ENCODE assay signal across 1 cellular context in the genomic region with DNA sequence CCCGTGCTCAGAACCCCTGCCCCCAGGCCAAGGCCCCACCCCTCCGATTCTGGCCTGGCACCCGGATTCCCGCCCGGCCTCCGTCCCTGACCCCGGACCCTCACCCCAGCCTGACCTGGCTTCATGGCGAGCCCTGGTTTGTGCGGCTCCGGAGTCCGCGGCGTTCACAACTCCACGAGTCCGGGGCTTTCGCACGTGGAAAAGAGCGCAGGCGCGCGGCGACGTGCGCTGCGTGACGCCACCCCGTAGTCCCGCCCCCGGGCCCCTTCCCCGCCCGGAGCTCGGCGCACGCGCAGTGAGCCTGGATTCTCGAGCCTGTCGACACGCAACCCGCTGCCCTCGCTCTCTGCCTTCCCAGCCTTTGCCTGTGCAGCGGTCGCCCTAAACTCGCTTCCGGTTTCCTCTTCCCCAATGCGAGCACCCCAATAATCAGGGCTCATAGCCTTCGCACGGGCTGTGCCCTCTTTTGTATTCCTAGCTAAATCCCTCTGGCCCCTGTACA.
TF ChIP-seq lines count a peak whose summit lies in the region.

A gene (minus strand): TSS at position 204 of the 502 bp plus-strand sequence. CDS start 79 bp downstream, at position 125.

TF ChIP-seq in GM12878, 131 proteins besides CTCF, POLR2A, EP300 and RAD21 (continued from another document and continues in another):
- TF ChIP-seq, protein P1, sequence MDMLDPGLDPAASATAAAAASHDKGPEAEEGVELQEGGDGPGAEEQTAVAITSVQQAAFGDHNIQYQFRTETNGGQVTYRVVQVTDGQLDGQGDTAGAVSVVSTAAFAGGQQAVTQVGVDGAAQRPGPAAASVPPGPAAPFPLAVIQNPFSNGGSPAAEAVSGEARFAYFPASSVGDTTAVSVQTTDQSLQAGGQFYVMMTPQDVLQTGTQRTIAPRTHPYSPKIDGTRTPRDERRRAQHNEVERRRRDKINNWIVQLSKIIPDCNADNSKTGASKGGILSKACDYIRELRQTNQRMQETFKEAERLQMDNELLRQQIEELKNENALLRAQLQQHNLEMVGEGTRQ (IDR thresholded peaks at IDR 0.05; ENCODE audit: borderline replicate concordance, low read depth, low read length): no peak
- TF ChIP-seq, protein P2, sequence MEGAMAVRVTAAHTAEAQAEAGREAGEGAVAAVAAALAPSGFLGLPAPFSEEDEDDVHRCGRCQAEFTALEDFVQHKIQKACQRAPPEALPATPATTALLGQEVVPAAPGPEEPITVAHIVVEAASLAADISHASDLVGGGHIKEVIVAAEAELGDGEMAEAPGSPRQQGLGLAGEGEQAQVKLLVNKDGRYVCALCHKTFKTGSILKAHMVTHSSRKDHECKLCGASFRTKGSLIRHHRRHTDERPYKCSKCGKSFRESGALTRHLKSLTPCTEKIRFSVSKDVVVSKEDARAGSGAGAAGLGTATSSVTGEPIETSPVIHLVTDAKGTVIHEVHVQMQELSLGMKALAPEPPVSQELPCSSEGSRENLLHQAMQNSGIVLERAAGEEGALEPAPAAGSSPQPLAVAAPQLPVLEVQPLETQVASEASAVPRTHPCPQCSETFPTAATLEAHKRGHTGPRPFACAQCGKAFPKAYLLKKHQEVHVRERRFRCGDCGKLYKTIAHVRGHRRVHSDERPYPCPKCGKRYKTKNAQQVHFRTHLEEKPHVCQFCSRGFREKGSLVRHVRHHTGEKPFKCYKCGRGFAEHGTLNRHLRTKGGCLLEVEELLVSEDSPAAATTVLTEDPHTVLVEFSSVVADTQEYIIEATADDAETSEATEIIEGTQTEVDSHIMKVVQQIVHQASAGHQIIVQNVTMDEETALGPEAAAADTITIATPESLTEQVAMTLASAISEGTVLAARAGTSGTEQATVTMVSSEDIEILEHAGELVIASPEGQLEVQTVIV (IDR thresholded peaks at IDR 0.05; ENCODE audit: borderline replicate concordance, partially characterized antibody): no peak
- no peak for TF ChIP-seq CHD4 (IDR thresholded peaks at IDR 0.05)
- no peak for TF ChIP-seq MTA2 (IDR thresholded peaks at IDR 0.05; ENCODE audit: low read depth)
- no peak for TF ChIP-seq MTA3 (IDR thresholded peaks at IDR 0.05; ENCODE audit: borderline replicate concordance, low read length)
- TF ChIP-seq, protein P3, sequence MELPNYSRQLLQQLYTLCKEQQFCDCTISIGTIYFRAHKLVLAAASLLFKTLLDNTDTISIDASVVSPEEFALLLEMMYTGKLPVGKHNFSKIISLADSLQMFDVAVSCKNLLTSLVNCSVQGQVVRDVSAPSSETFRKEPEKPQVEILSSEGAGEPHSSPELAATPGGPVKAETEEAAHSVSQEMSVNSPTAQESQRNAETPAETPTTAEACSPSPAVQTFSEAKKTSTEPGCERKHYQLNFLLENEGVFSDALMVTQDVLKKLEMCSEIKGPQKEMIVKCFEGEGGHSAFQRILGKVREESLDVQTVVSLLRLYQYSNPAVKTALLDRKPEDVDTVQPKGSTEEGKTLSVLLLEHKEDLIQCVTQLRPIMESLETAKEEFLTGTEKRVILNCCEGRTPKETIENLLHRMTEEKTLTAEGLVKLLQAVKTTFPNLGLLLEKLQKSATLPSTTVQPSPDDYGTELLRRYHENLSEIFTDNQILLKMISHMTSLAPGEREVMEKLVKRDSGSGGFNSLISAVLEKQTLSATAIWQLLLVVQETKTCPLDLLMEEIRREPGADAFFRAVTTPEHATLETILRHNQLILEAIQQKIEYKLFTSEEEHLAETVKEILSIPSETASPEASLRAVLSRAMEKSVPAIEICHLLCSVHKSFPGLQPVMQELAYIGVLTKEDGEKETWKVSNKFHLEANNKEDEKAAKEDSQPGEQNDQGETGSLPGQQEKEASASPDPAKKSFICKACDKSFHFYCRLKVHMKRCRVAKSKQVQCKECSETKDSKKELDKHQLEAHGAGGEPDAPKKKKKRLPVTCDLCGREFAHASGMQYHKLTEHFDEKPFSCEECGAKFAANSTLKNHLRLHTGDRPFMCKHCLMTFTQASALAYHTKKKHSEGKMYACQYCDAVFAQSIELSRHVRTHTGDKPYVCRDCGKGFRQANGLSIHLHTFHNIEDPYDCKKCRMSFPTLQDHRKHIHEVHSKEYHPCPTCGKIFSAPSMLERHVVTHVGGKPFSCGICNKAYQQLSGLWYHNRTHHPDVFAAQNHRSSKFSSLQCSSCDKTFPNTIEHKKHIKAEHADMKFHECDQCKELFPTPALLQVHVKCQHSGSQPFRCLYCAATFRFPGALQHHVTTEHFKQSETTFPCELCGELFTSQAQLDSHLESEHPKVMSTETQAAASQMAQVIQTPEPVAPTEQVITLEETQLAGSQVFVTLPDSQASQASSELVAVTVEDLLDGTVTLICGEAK (IDR thresholded peaks at IDR 0.05; ENCODE audit: borderline replicate concordance): peak; percentile 30; the same call in 1 of the 2 replicates
- no peak for TF ChIP-seq HDAC6 (IDR thresholded peaks at IDR 0.05; ENCODE audit: unreplicated experiment)
- TF ChIP-seq MEF2A (IDR thresholded peaks at IDR 0.05; ENCODE audit: insufficient read depth, low read depth, low read length): no peak
- TF ChIP-seq BCL11A (IDR thresholded peaks at IDR 0.05; ENCODE audit: low read depth, low read length): no peak
- no peak for TF ChIP-seq NR2C1 (IDR thresholded peaks at IDR 0.05)
- TF ChIP-seq MYC (IDR thresholded peaks at IDR 0.05; ENCODE audit: insufficient read depth, insufficient read length, insufficient replicate concordance, low read length, severe bottlenecking): no peak
- peak; percentile 38; the same call in 1 of the 2 replicates for TF ChIP-seq RUNX3 (IDR thresholded peaks at IDR 0.05; ENCODE audit: low read length)
- TF ChIP-seq, protein P4, sequence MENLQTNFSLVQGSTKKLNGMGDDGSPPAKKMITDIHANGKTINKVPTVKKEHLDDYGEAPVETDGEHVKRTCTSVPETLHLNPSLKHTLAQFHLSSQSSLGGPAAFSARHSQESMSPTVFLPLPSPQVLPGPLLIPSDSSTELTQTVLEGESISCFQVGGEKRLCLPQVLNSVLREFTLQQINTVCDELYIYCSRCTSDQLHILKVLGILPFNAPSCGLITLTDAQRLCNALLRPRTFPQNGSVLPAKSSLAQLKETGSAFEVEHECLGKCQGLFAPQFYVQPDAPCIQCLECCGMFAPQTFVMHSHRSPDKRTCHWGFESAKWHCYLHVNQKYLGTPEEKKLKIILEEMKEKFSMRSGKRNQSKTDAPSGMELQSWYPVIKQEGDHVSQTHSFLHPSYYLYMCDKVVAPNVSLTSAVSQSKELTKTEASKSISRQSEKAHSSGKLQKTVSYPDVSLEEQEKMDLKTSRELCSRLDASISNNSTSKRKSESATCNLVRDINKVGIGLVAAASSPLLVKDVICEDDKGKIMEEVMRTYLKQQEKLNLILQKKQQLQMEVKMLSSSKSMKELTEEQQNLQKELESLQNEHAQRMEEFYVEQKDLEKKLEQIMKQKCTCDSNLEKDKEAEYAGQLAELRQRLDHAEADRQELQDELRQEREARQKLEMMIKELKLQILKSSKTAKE (IDR thresholded peaks at IDR 0.05; ENCODE audit: low read depth, poor library complexity, severe bottlenecking): no peak
- no peak for TF ChIP-seq TCF7 (IDR thresholded peaks at IDR 0.05; ENCODE audit: borderline replicate concordance)
- TF ChIP-seq KLF5 (IDR thresholded peaks at IDR 0.05; ENCODE audit: partially characterized antibody): peak; percentile 44
- TF ChIP-seq, protein P5, sequence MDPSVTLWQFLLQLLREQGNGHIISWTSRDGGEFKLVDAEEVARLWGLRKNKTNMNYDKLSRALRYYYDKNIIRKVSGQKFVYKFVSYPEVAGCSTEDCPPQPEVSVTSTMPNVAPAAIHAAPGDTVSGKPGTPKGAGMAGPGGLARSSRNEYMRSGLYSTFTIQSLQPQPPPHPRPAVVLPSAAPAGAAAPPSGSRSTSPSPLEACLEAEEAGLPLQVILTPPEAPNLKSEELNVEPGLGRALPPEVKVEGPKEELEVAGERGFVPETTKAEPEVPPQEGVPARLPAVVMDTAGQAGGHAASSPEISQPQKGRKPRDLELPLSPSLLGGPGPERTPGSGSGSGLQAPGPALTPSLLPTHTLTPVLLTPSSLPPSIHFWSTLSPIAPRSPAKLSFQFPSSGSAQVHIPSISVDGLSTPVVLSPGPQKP (IDR thresholded peaks at IDR 0.05; ENCODE audit: low read depth, low read length): peak; percentile 31; the same call in 1 of the 2 replicates
- TF ChIP-seq WRNIP1 (IDR thresholded peaks at IDR 0.05; ENCODE audit: borderline replicate concordance, low read depth, low read length): no peak
- TF ChIP-seq, protein P6, sequence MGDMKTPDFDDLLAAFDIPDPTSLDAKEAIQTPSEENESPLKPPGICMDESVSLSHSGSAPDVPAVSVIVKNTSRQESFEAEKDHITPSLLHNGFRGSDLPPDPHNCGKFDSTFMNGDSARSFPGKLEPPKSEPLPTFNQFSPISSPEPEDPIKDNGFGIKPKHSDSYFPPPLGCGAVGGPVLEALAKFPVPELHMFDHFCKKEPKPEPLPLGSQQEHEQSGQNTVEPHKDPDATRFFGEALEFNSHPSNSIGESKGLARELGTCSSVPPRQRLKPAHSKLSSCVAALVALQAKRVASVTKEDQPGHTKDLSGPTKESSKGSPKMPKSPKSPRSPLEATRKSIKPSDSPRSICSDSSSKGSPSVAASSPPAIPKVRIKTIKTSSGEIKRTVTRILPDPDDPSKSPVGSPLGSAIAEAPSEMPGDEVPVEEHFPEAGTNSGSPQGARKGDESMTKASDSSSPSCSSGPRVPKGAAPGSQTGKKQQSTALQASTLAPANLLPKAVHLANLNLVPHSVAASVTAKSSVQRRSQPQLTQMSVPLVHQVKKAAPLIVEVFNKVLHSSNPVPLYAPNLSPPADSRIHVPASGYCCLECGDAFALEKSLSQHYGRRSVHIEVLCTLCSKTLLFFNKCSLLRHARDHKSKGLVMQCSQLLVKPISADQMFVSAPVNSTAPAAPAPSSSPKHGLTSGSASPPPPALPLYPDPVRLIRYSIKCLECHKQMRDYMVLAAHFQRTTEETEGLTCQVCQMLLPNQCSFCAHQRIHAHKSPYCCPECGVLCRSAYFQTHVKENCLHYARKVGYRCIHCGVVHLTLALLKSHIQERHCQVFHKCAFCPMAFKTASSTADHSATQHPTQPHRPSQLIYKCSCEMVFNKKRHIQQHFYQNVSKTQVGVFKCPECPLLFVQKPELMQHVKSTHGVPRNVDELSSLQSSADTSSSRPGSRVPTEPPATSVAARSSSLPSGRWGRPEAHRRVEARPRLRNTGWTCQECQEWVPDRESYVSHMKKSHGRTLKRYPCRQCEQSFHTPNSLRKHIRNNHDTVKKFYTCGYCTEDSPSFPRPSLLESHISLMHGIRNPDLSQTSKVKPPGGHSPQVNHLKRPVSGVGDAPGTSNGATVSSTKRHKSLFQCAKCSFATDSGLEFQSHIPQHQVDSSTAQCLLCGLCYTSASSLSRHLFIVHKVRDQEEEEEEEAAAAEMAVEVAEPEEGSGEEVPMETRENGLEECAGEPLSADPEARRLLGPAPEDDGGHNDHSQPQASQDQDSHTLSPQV (IDR thresholded peaks at IDR 0.05): no peak
- TF ChIP-seq SMC3 (IDR thresholded peaks at IDR 0.05; ENCODE audit: borderline replicate concordance, low read length): no peak
- no peak for TF ChIP-seq SMAD1 (IDR thresholded peaks at IDR 0.05; ENCODE audit: low read depth, partially characterized antibody)
- 0 out of 3 replicates have a peak, but pooled peaks have one; percentile 53 for TF ChIP-seq POU2F2 (IDR thresholded peaks at IDR 0.05; ENCODE audit: borderline replicate concordance, low read depth, low read length)
- TF ChIP-seq SRF (IDR thresholded peaks at IDR 0.05; ENCODE audit: low read depth in 2 of 2, low read length in 2 of 2): peak; percentile 43 to 91; a peak in 3 of 4 replicates
- TF ChIP-seq SIN3A (IDR thresholded peaks at IDR 0.05; ENCODE audit: low read depth, low read length): peak; percentile 69; the same call in 1 of the 2 replicates
- TF ChIP-seq IKZF1 (conservative IDR thresholded peaks at IDR 0.05): peak; percentile 46
- no peak for TF ChIP-seq HDAC2 (IDR thresholded peaks at IDR 0.05)
- TF ChIP-seq CBX5 (IDR thresholded peaks at IDR 0.05; ENCODE audit: low read depth): no peak
- no peak; the same call in 1 of the 2 replicates for TF ChIP-seq HDGF (IDR thresholded peaks at IDR 0.05)
- peak; percentile 37 for TF ChIP-seq SP1 (IDR thresholded peaks at IDR 0.05; ENCODE audit: low read depth, low read length)
- no peak for TF ChIP-seq CBX3 (IDR thresholded peaks at IDR 0.05; ENCODE audit: borderline replicate concordance, low read depth)
- no peak for TF ChIP-seq NBN (IDR thresholded peaks at IDR 0.05)
- TF ChIP-seq DPF2 (IDR thresholded peaks at IDR 0.05): no peak
- no peak for TF ChIP-seq NFYA (IDR thresholded peaks at IDR 0.05; ENCODE audit: borderline replicate concordance, low read depth, low read length)
- TF ChIP-seq EED (IDR thresholded peaks at IDR 0.05; ENCODE audit: low read depth): no peak
- TF ChIP-seq POLR2AphosphoS2 (IDR thresholded peaks at IDR 0.05; ENCODE audit: low read depth, low read length): peak; percentile 93
- TF ChIP-seq, protein P7, sequence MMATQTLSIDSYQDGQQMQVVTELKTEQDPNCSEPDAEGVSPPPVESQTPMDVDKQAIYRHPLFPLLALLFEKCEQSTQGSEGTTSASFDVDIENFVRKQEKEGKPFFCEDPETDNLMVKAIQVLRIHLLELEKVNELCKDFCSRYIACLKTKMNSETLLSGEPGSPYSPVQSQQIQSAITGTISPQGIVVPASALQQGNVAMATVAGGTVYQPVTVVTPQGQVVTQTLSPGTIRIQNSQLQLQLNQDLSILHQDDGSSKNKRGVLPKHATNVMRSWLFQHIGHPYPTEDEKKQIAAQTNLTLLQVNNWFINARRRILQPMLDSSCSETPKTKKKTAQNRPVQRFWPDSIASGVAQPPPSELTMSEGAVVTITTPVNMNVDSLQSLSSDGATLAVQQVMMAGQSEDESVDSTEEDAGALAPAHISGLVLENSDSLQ (IDR thresholded peaks at IDR 0.05): peak; percentile 19; the same call in 1 of the 2 replicates
- TF ChIP-seq RFX5 (IDR thresholded peaks at IDR 0.05; ENCODE audit: low read depth, low read length): 0 out of 2 replicates have a peak, but pooled peaks have one; percentile 46
- no peak for TF ChIP-seq NR2C2 (IDR thresholded peaks at IDR 0.05; ENCODE audit: borderline replicate concordance, control insufficient read depth, insufficient read length, low read depth)
- TF ChIP-seq BMI1 (IDR thresholded peaks at IDR 0.05; ENCODE audit: borderline replicate concordance): no peak
- TF ChIP-seq SUPT20H (IDR thresholded peaks at IDR 0.05; ENCODE audit: borderline replicate concordance, control insufficient read depth, low read depth, low read length): no peak
- peak; percentile 67 for TF ChIP-seq CREM (IDR thresholded peaks at IDR 0.05; ENCODE audit: low read depth)
- peak; percentile 50; the same call in 1 of the 2 replicates for TF ChIP-seq PAX5 (IDR thresholded peaks at IDR 0.05; ENCODE audit: borderline replicate concordance, low read depth, low read length)
